Comparison of ENCODE assay signal across 16 cellular contexts in the genomic region with DNA sequence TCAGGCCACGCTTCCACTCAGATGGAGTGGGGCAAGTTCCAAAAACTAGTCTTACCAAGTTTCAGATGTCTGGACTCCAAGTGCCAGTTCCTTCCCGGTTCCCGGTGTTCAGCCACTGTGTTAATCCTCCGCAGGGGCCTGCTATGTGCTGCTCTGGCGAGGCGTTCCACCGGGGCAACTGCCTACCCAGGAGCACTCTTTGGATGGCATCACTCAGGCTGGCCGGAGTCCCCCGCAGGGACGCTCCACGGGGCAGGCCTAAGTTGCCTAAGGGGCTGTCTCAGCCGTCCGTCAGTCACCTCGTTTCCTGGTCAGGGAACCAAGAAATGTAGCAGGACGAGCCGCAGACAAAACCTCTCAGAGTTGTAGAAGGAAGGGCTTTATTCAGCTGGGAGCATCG. TPM values are rescaled to one million over a fixed set of nuclear protein-coding genes. Genes with fewer than 3 reads are reported as not detected.
DNase-seq lines count a peak whose midpoint lies in the region; ATAC-seq and TF ChIP-seq lines count a peak whose summit lies in the region.
"Had no signal": no experiment of that assay in that cellular context is flagged by ENCODE, and none has a peak within 500 bp of the region (broad histone marks: within the 10 kb centered on the region; RNA-seq: fewer than 3 reads in every experiment).

No MANE protein-coding gene starts in this region.

- H2AFZ ChIP-seq in SK-N-SH (ENCODE audit: low read depth) (no peak overlapping the region), SU-DHL-6 (ENCODE audit: low read depth, low read length, severe bottlenecking) (no peak overlapping the region)

- ATAC-seq in SK-N-SH treated with all-trans-retinoic acid at 6 μM for 48 hours (peak; percentile 47), GM21737 (IDR thresholded peaks at IDR 0.05; ENCODE audit: unreplicated experiment) (no peak)
- ATAC-seq: naive thymus-derived CD8-positive, alpha-beta T cell had no signal

- CTCF ChIA-PET in SK-N-SH (lab: Yijun Ruan, JAX): no interaction called here

- 0 out of 2 replicates have a peak, but pooled peaks cover under 1% of the 10 kb centered on the region for H3K9me3 ChIP-seq in SK-N-SH
- peaks cover 5% of the 10 kb centered on the region; the same call in 1 of the 2 replicates for H3K9me3 ChIP-seq in SU-DHL-6 (ENCODE audit: insufficient read depth, low read length)
- H3K9me3 ChIP-seq: HAP-1, sigmoid colon, transverse colon had no signal

- H3K4me1 Mint-ChIP-seq in nephron: peaks cover 21% of the 10 kb centered on the region

- H3K9me3 Mint-ChIP-seq in nephron: peaks cover 11% of the 10 kb centered on the region

- TF ChIP-seq EP300 in SK-N-SH (IDR thresholded peaks at IDR 0.05; ENCODE audit: borderline replicate concordance in 1 of 2, low read depth in 1 of 2, low read length in 1 of 2): no peak

- H3K27me3 Mint-ChIP-seq in nephron (ENCODE audit: low read depth): no peaks in the 10 kb centered on the region
- H3K27me3 Mint-ChIP-seq: naive thymus-derived CD8-positive, alpha-beta T cell had no signal

- H3K4me2 ChIP-seq in SK-N-SH (no peak overlapping the region), SU-DHL-6 (ENCODE audit: low read depth, low read length, poor library complexity, severe bottlenecking) (no peak overlapping the region)

- H3K36me3 ChIP-seq in SK-N-SH (replicated peaks in 1 of 2; ENCODE audit: control insufficient read depth in 1 of 2, insufficient read depth in 2 of 2, low read length in 1 of 2) (peaks cover 32 to 67% of the 10 kb centered on the region in 2 experiments), GM06990 (ENCODE audit: control insufficient read depth, insufficient read depth, low read length) (peaks cover 15% of the 10 kb centered on the region), SU-DHL-6 (ENCODE audit: low read length) (peaks cover 30% of the 10 kb centered on the region)
- H3K36me3 ChIP-seq: breast epithelium had no signal

- 98% methylated on average over 9 of the region's 17 CpGs for WGBS in SK-N-SH (ENCODE audit: low lambda C conversion rate)

- POLR2A ChIA-PET in SK-N-SH (lab: Yijun Ruan, JAX): no interaction called here

- H4K20me1 ChIP-seq in SK-N-SH (ENCODE audit: insufficient read depth) (no peaks in the 10 kb centered on the region), SU-DHL-6 (ENCODE audit: low read depth, low read length) (no peaks in the 10 kb centered on the region)

- H3K9ac ChIP-seq in SK-N-SH (no peak overlapping the region), SU-DHL-6 (ENCODE audit: low read length) (no peak overlapping the region)

- peaks cover 24% of the 10 kb centered on the region for H3F3A ChIP-seq in SK-N-SH (replicated peaks; ENCODE audit: insufficient read depth)
- peaks cover 42% of the 10 kb centered on the region for H3F3A ChIP-seq in SU-DHL-6 (ENCODE audit: insufficient read depth)

- no peak overlapping the region for H3K4me3 Mint-ChIP-seq in nephron

- TF ChIP-seq RAD21 in SK-N-SH (IDR thresholded peaks at IDR 0.05; ENCODE audit: low read length): no peak

- H3K4me3 ChIP-seq in SK-N-SH (ENCODE audit: low read depth in 2 of 2, low read length in 1 of 2) (no peak overlapping the region), GM06990 (replicated peaks; ENCODE audit: low read depth, low read length) (no peak overlapping the region), SU-DHL-6 (ENCODE audit: insufficient read depth, low read length, poor library complexity, severe bottlenecking) (no peak overlapping the region)
- H3K4me3 ChIP-seq: breast epithelium, HAP-1, sigmoid colon, transverse colon had no signal

- peaks cover 6 to 10% of the 10 kb centered on the region in 2 experiments; a peak in 3 of 4 replicates for H3K4me1 ChIP-seq in SK-N-SH (ENCODE audit: control insufficient read depth in 1 of 2, insufficient read depth in 2 of 2, low read depth in 1 of 2, low read length in 1 of 2)
- H3K4me1 ChIP-seq: breast epithelium had no signal

- H3K27ac Mint-ChIP-seq in nephron: peak overlapping the region; percentile 9 to 49 (median 23)

- H3K9me2 ChIP-seq in SK-N-SH (no peaks in the 10 kb centered on the region), SU-DHL-6 (replicated peaks; ENCODE audit: insufficient read depth, low read length) (no peaks in the 10 kb centered on the region)

- H3K27me3 ChIP-seq in SK-N-SH (ENCODE audit: insufficient read depth) (no peaks in the 10 kb centered on the region), GM06990 (replicated peaks; ENCODE audit: control insufficient read depth, insufficient read depth, low read length) (no peaks in the 10 kb centered on the region), SU-DHL-6 (ENCODE audit: low read length) (no peaks in the 10 kb centered on the region)
- H3K27me3 ChIP-seq: breast epithelium, sigmoid colon, transverse colon had no signal

- peaks cover 81% of the 10 kb centered on the region for H3K36me3 Mint-ChIP-seq in nephron (ENCODE audit: low read depth)

- H3K27ac ChIP-seq in SK-N-SH (ENCODE audit: low read depth in 2 of 2, low read length in 1 of 2) (no peak overlapping the region), SU-DHL-6 (ENCODE audit: low read depth, low read length) (peak overlapping the region; percentile 59)
- H3K27ac ChIP-seq: breast epithelium, sigmoid colon, transverse colon had no signal

- no peak for TF ChIP-seq CTCF in SK-N-SH (IDR thresholded peaks at IDR 0.05)
- no peak for TF ChIP-seq CTCF in GM06990 (IDR thresholded peaks at IDR 0.05; ENCODE audit: insufficient read depth, low read length, poor library complexity, severe bottlenecking)
- no peak for TF ChIP-seq CTCF in SU-DHL-6 (IDR thresholded peaks at IDR 0.05; ENCODE audit: insufficient read depth, low read length, poor library complexity, severe bottlenecking)
- TF ChIP-seq CTCF in nephron (IDR thresholded peaks at IDR 0.05; ENCODE audit: unreplicated experiment in 3 of 3): no peak

- peaks cover 36% of the 10 kb centered on the region for H3K79me2 ChIP-seq in SK-N-SH (ENCODE audit: insufficient read depth)
- H3K79me2 ChIP-seq in SU-DHL-6 (ENCODE audit: insufficient read depth, low read length): peaks cover 18% of the 10 kb centered on the region

- no peak for DNase-seq in SK-N-SH
- peak; percentile 43 for DNase-seq in GM06990 (ENCODE audit: extremely low read depth, insufficient read length)
- DNase-seq in OCI-M2 (lab: John Stamatoyannopoulos, UW; ENCODE audit: unreplicated experiment): no peak
- no peak for DNase-seq in NCI-H345 (lab: John Stamatoyannopoulos, UW)
- DNase-seq: activated effector memory CD4-positive, alpha-beta T cell treated with Interleukin-2 at 50 U/mL for 16 hours; naive thymus-derived CD8-positive, alpha-beta T cell; NCI-H1092 treated with DMSO at 0.1 percent for 48 hours; NCI-H446 treated with DMSO at 0.1 percent for 48 hours; sigmoid colon; transverse colon had no signal

TF ChIP-seq in SK-N-SH treated with all-trans-retinoic acid at 6 μM for 48 hours, 23 proteins besides CTCF, POLR2A, EP300 and RAD21:
- TF ChIP-seq TOX (CRISPR knock-in tag; IDR thresholded peaks at IDR 0.05; ENCODE audit: borderline replicate concordance): no peak

TF ChIP-seq in SK-N-SH, 30 proteins besides CTCF, POLR2A, EP300 and RAD21 (continues in another document):
- no peak for TF ChIP-seq RXRA (IDR thresholded peaks at IDR 0.05; ENCODE audit: borderline replicate concordance, low read depth)
- no peak for TF ChIP-seq FOSL2 (IDR thresholded peaks at IDR 0.05; ENCODE audit: borderline replicate concordance, low read depth)
- no peak for TF ChIP-seq ZBTB33 (IDR thresholded peaks at IDR 0.05; ENCODE audit: borderline replicate concordance, low read depth)
- no peak for TF ChIP-seq MEF2A (IDR thresholded peaks at IDR 0.05; ENCODE audit: borderline replicate concordance, low read depth)
- no peak for TF ChIP-seq REST (IDR thresholded peaks at IDR 0.05; ENCODE audit: low read depth, low read length)
- TF ChIP-seq GATA2 (CRISPR knock-in tag; IDR thresholded peaks at IDR 0.05): no peak
- TF ChIP-seq RCOR1 (IDR thresholded peaks at IDR 0.05; ENCODE audit: low read length): no peak

RNA-seq across cellular contexts. Expression of gene RPS23, which starts 5.2 kb away (rescaled TPM):
- 5,671 and 6,732 TPM in 2 replicates for polyA plus RNA-seq in SK-N-SH (2012; rRNA removed)
- polyA plus RNA-seq in SK-N-SH (2012; cell fraction: cytosol; rRNA removed): 8,905 and 12,338 TPM in 2 replicates
- polyA plus RNA-seq in SK-N-SH (2012; cell fraction: nucleus; rRNA removed): 1,097 and 1,261 TPM in 2 replicates
